ENCODE assay signal across 1 cellular context in the genomic region with DNA sequence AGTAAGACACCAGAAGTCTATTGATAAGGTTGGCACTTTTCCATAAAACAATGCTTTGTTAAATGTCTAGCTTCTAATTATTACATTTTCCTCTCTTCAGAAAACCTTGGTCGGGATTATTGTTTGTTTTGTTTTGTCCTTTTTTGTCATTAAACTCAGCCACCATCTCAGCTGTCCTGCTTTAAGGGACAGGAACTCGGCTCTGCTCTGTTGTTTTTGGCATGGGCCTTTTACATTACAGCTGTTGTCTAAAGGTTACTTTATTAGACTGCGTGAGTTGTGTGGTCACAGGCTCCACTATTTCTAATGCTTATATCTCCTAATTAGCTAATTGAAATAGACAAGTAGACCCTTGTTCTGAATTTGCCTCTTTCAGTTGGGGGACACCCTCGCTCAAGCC.
TF ChIP-seq lines count a peak whose summit lies in the region.

No MANE protein-coding gene starts in this region.

TF ChIP-seq in IMR-90, 13 proteins besides CTCF, POLR2A, EP300 and RAD21:
- TF ChIP-seq FOS (IDR thresholded peaks at IDR 0.05; ENCODE audit: low read depth, low read length) (no peak), CEBPB (IDR thresholded peaks at IDR 0.05; ENCODE audit: low read depth, low read length) (no peak), RCOR1 (IDR thresholded peaks at IDR 0.05; ENCODE audit: insufficient replicate concordance, low read length) (no peak)
- TF ChIP-seq, protein P1, sequence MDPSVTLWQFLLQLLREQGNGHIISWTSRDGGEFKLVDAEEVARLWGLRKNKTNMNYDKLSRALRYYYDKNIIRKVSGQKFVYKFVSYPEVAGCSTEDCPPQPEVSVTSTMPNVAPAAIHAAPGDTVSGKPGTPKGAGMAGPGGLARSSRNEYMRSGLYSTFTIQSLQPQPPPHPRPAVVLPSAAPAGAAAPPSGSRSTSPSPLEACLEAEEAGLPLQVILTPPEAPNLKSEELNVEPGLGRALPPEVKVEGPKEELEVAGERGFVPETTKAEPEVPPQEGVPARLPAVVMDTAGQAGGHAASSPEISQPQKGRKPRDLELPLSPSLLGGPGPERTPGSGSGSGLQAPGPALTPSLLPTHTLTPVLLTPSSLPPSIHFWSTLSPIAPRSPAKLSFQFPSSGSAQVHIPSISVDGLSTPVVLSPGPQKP (IDR thresholded peaks at IDR 0.05; ENCODE audit: borderline replicate concordance, low read depth, low read length), result no peak
